Comparison of ENCODE assay signal across 22 cellular contexts in the genomic region with DNA sequence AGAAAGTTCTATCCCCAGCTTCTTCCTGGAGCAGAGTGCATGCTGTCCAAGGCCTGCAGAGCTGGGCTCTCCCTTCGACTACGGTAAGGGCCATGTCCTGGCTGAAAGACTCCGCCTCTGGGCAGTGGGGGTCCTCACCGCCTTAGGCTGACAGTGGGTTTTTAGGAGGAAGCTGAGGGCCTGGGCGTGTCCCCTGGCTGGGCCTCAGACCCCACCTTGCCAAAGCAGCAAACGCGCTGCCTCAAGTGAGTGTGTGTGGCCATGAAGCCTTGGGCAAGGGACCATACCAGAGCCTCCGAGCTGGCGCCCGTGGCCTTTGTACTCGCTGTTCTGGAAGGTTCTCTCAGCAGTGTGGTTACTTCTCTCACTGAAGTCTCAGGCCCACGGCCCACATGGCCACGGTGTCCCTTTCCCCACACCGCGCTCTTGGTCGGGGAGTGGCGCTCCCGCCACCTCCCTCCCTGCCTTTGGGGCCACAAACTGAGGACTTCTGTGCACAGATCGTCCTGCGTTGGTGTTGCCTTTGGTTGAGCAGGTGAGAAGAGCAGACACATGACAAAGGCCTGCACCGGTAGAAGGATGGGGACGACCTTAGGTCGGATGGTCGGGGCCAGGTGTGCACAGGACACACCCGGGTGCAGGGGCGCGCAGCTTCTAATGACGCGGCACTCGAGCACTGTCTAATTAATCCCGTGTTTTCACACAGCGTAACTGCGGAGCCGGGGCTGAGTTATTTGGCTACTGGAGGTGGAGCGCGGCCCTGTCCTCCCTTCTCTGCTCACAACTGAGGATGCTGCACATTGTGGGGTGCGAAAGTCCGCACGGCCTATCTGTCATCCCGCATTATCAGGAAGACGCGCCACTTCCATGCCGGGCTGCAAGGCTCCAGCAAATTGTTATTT.
"Had no signal": no experiment of that assay in that cellular context is flagged by ENCODE, and none has a peak within 500 bp of the region (broad histone marks: within the 10 kb centered on the region; RNA-seq: fewer than 3 reads in every experiment).

No MANE protein-coding gene starts in this region.

- H3K27me3 ChIP-seq: esophagus muscularis mucosa, gastrocnemius medialis, heart right ventricle, neural progenitor cell, right lobe of liver, spleen, thyroid gland, upper lobe of right lung had no signal

- H3K4me3 Mint-ChIP-seq: central memory CD8-positive, alpha-beta T cell; natural killer cell treated with Interleukin-12 subunit alpha and Interleukin-12 subunit beta and Interleukin-15 and Interleukin-18, amount 100 ng/mL, for 72 hours; neural progenitor cell had no signal

- H3K4me1 Mint-ChIP-seq: central memory CD8-positive, alpha-beta T cell; neural progenitor cell had no signal

- H3K9me3 Mint-ChIP-seq: central memory CD8-positive, alpha-beta T cell had no signal

- H3K36me3 Mint-ChIP-seq: natural killer cell treated with Interleukin-12 subunit alpha and Interleukin-12 subunit beta and Interleukin-15 and Interleukin-18, amount 100 ng/mL, for 72 hours; neural progenitor cell had no signal

- H3K36me3 ChIP-seq: esophagus muscularis mucosa, gastrocnemius medialis, heart right ventricle, neural progenitor cell, prostate gland, right lobe of liver, spleen, thyroid gland, upper lobe of right lung had no signal

- H3K27ac Mint-ChIP-seq: natural killer cell treated with Interleukin-12 subunit alpha and Interleukin-12 subunit beta and Interleukin-15 and Interleukin-18, amount 100 ng/mL, for 72 hours; neural progenitor cell had no signal

- H3K9me3 ChIP-seq: esophagus muscularis mucosa, gastrocnemius medialis, prostate gland, right lobe of liver, thyroid gland, upper lobe of right lung had no signal

- H3K4me1 ChIP-seq: esophagus muscularis mucosa, gastrocnemius medialis, heart right ventricle, neural progenitor cell, parathyroid adenoma, prostate gland, right lobe of liver, spleen, thyroid gland, upper lobe of right lung had no signal

- H3K27me3 Mint-ChIP-seq: central memory CD8-positive, alpha-beta T cell; natural killer cell treated with Interleukin-12 subunit alpha and Interleukin-12 subunit beta and Interleukin-15 and Interleukin-18, amount 100 ng/mL, for 72 hours had no signal

- H3K4me3 ChIP-seq: esophagus muscularis mucosa, gastrocnemius medialis, heart right ventricle, neural progenitor cell, prostate gland, right lobe of liver, spleen, thyroid gland, upper lobe of right lung had no signal

- H3K27ac ChIP-seq: epithelial cell of prostate, esophagus muscularis mucosa, gastrocnemius medialis, heart right ventricle, neural progenitor cell, parathyroid adenoma, prostate gland, right lobe of liver, spleen, thyroid gland, upper lobe of right lung had no signal

- DNase-seq: effector memory CD4-positive, alpha-beta T cell; gastrocnemius medialis; heart right ventricle; hypothalamus; kidney glomerular epithelial cell; midbrain; occipital lobe; right lobe of liver; spleen; stimulated activated CD4-positive, alpha-beta T cell treated with anti-CD3 and anti-CD28 coated beads, Interleukin-15, amount 100 ng/mL, for 24 hours; stimulated activated CD4-positive, alpha-beta T cell treated with anti-CD3 and anti-CD28 coated beads, Interleukin-1b, Interleukin-23, amount 100 ng/mL, for 48 hours; stimulated activated CD4-positive, alpha-beta T cell treated with anti-CD3 and anti-CD28 coated beads, Interleukin-4, amount 100 ng/mL, for 4 hours; stimulated activated naive CD4-positive, alpha-beta T cell treated with Interleukin-2 at 50 U/mL for 16 hours; thyroid gland; upper lobe of right lung had no signal
